Comparison of ENCODE assay signal across 1 cellular context in the genomic region with DNA sequence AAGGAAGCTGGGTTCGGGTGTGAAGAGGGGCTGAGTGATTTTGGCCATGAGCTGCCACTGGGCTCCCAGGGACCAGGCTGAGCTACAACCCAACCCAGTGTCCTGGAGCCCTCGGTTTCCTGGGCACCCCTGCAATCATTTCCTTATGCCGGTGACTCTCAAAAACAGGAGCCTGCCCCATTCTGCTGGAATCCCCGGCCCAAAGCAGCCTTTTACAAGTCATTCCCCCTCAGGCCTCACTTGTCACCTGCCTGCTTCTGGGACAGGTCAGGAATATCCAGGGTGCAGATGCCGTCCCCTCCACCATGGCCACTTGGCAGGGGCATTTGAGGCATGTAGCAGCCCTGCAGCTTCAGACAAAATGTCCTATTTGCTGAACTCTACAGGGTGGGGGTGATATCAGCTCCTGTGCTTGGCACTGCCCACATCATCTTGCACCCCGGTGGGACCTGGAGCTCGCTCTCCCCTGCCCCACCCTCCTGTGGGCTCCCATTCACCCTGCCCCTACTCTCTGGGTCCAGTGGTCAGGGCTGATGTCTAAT.
TF ChIP-seq lines count a peak whose summit lies in the region.

No MANE protein-coding gene starts in this region.

TF ChIP-seq in H1, 55 proteins besides CTCF, POLR2A, EP300 and RAD21:
- TF ChIP-seq GABPA (IDR thresholded peaks at IDR 0.05; ENCODE audit: borderline replicate concordance, insufficient read depth, low read length) = no peak
- TF ChIP-seq KDM4A (IDR thresholded peaks at IDR 0.05; ENCODE audit: low read depth, low read length, severe bottlenecking) = no peak
- TF ChIP-seq NRF1 (IDR thresholded peaks at IDR 0.05; ENCODE audit: low read depth, low read length) = no peak
- no peak for TF ChIP-seq SRF (IDR thresholded peaks at IDR 0.05; ENCODE audit: low read depth, low read length)
- TF ChIP-seq, protein P1, sequence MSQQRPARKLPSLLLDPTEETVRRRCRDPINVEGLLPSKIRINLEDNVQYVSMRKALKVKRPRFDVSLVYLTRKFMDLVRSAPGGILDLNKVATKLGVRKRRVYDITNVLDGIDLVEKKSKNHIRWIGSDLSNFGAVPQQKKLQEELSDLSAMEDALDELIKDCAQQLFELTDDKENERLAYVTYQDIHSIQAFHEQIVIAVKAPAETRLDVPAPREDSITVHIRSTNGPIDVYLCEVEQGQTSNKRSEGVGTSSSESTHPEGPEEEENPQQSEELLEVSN (IDR thresholded peaks at IDR 0.05) = no peak
- no peak for TF ChIP-seq BRCA1 (IDR thresholded peaks at IDR 0.05; ENCODE audit: low read depth, low read length)
- no peak for TF ChIP-seq POLR2AphosphoS5 (IDR thresholded peaks at IDR 0.05; ENCODE audit: low read depth, low read length)
- no peak for TF ChIP-seq YY1 (IDR thresholded peaks at IDR 0.05; ENCODE audit: low read depth, low read length)
- no peak for TF ChIP-seq NANOG (IDR thresholded peaks at IDR 0.05; ENCODE audit: insufficient read depth, low read depth, low read length, poor library complexity, severe bottlenecking)
